9 cellular contexts compared by ENCODE assay signal in genomic region chr7:98733036-98733435, GRCh38.
A peak's percentile ranks its signal among the peaks of the same experiment; 100 is the strongest.
DNase-seq lines count a peak whose midpoint lies in the region; ATAC-seq and TF ChIP-seq lines count a peak whose summit lies in the region.
"Had no signal": no experiment of that assay in that cellular context is flagged by ENCODE, and none has a peak within 500 bp of the region (broad histone marks: within the 10 kb centered on the region; RNA-seq: fewer than 3 reads in every experiment).

No MANE protein-coding gene starts in this region.

- no peak for ATAC-seq in HG03095 (IDR thresholded peaks at IDR 0.05; ENCODE audit: unreplicated experiment)
- ATAC-seq in GM21737 (IDR thresholded peaks at IDR 0.05; ENCODE audit: unreplicated experiment): no peak

- DNase-seq in NCI-H146 (lab: John Stamatoyannopoulos, UW): peak; percentile 13
- no peak for DNase-seq in NCI-H146 treated with DMSO at 0.1 percent for 48 hours (lab: John Stamatoyannopoulos, UW; ENCODE audit: unreplicated experiment)
- peak; percentile 45 to 58 for DNase-seq in HL-60 (ENCODE audit: low read depth in 1 of 2, low spot score in 1 of 2)
- peak; percentile 30 for DNase-seq in SK-N-DZ (ENCODE audit: low spot score)
- DNase-seq in dermis blood vessel endothelial cell: peak; percentile 36
- DNase-seq in stimulated activated CD4-positive, alpha-beta T cell treated with anti-CD3 and anti-CD28 coated beads, Interleukin-12 subunit alpha, Interleukin-12 subunit beta, amount 100 ng/mL, for 4 hours: peak; percentile 29

- no peak overlapping the region for H3K4me3 ChIP-seq in HL-60 (replicated peaks; ENCODE audit: insufficient read depth, low read length)
- H3K4me3 ChIP-seq: BLaER1 treated with 17β-estradiol and CSF1 and Interleukin-3, amounts not matched to agents 10 nM and 100 nM had no signal

- no peaks in the 10 kb centered on the region for H3K27me3 ChIP-seq in HL-60 (ENCODE audit: insufficient read depth, poor library complexity, severe bottlenecking)
- H3K27me3 ChIP-seq: BLaER1 treated with 17β-estradiol and CSF1 and Interleukin-3, amounts not matched to agents 10 nM and 100 nM had no signal

- H3K27ac ChIP-seq in HL-60 (replicated peaks): no peak overlapping the region
- H3K27ac ChIP-seq: BLaER1 treated with 17β-estradiol and CSF1 and Interleukin-3, amounts not matched to agents 10 nM and 100 nM had no signal

- TF ChIP-seq CTCF in HL-60 (IDR thresholded peaks at IDR 0.05; ENCODE audit: insufficient read depth, low read length): peak; percentile 64
